In genomic region chr15:87489902-87490301, GRCh38 we compare ENCODE assay signal across 22 cellular contexts.
A peak's percentile ranks its signal among the peaks of the same experiment; 100 is the strongest.
DNase-seq lines count a peak whose midpoint lies in the region; ATAC-seq, FAIRE-seq and TF ChIP-seq lines count a peak whose summit lies in the region.
"Had no signal": no experiment of that assay in that cellular context is flagged by ENCODE, and none has a peak within 500 bp of the region (broad histone marks: within the 10 kb centered on the region; RNA-seq: fewer than 3 reads in every experiment).

No MANE protein-coding gene starts in this region.

- no peak for TF ChIP-seq EP300 in SK-N-SH (IDR thresholded peaks at IDR 0.05; ENCODE audit: borderline replicate concordance in 1 of 2, low read depth in 1 of 2, low read length in 1 of 2)
- no peak for TF ChIP-seq EP300 in H1 (IDR thresholded peaks at IDR 0.05; ENCODE audit: borderline replicate concordance in 1 of 2, low read depth in 2 of 2, low read length in 2 of 2)
- TF ChIP-seq EP300 in neural cell (conservative IDR thresholded peaks at IDR 0.05; ENCODE audit: poor library complexity, severe bottlenecking) = no peak

- no peak overlapping the region for H4K8ac ChIP-seq in H1 (ENCODE audit: extremely low read depth, insufficient read depth, low read length)

- TF ChIP-seq CTCF in SK-N-SH (IDR thresholded peaks at IDR 0.05) (no peak), H1 (IDR thresholded peaks at IDR 0.05; ENCODE audit: control extremely low read depth in 1 of 3, insufficient read depth in 1 of 3, low read depth in 1 of 3, low read length in 3 of 3) (peak in 1 of 3 experiments; percentile 28; a peak in 1 of 4 replicates), neural cell (IDR thresholded peaks at IDR 0.05; ENCODE audit: poor library complexity, severe bottlenecking) (peak; percentile 11)

- DNase-seq in SK-N-SH = no peak
- DNase-seq in NCI-H1694 treated with DMSO at 0.1 percent for 48 hours (lab: John Stamatoyannopoulos, UW) = peak; percentile 50
- no peak for DNase-seq in H1 (ENCODE audit: low read depth in 1 of 2, low spot score in 2 of 2)
- no peak for DNase-seq in HuH-7.5 (ENCODE audit: low spot score)
- DNase-seq in middle frontal gyrus (ENCODE audit: extremely low spot score, low spot score) = no peak
- DNase-seq: CD8-positive, alpha-beta memory T cell; DMS79; KBM-7; NCI-H1105; NCI-H226; NK-92 treated with Interleukin-12 subunit alpha and Interleukin-12 subunit beta, amount 100 ng/mL, for 24 hours; Peyer's patch; Right ventricle myocardium superior; T-helper 1 cell had no signal

- H3K56ac ChIP-seq in H1 (replicated peaks; ENCODE audit: insufficient read length, low read depth, low read length) = no peak overlapping the region

- H3K79me1 ChIP-seq in H1 (ENCODE audit: low read depth, low read length) = no peaks in the 10 kb centered on the region

- no peak overlapping the region for H3K4ac ChIP-seq in H1 (replicated peaks; ENCODE audit: insufficient read length, low read depth, low read length)

- ATAC-seq in SK-N-SH treated with all-trans-retinoic acid at 6 μM for 48 hours (no peak), HG03095 (IDR thresholded peaks at IDR 0.05; ENCODE audit: unreplicated experiment) (no peak)
- ATAC-seq: A549 had no signal

- H2AFZ ChIP-seq in SK-N-SH (ENCODE audit: low read depth) (no peak overlapping the region), H1 (ENCODE audit: low read length) (no peak overlapping the region), neural cell (ENCODE audit: low read depth, low read length) (no peak overlapping the region)

- no peaks in the 10 kb centered on the region for H4K20me1 ChIP-seq in SK-N-SH (ENCODE audit: insufficient read depth)
- H4K20me1 ChIP-seq in H1 (replicated peaks in 1 of 2; ENCODE audit: control insufficient read depth in 1 of 2, insufficient read depth in 2 of 2, low read length in 2 of 2) = no peaks in the 10 kb centered on the region
- H4K20me1 ChIP-seq in neural cell (ENCODE audit: insufficient read depth) = no peaks in the 10 kb centered on the region
- H4K20me1 ChIP-seq: BLaER1 had no signal

- no peak for FAIRE-seq in H1 (lab: Jason Lieb, UNC)
- FAIRE-seq: A549, GM12892, GM18507, H54 had no signal

- H4K5ac ChIP-seq in H1 (ENCODE audit: insufficient read length, low read depth, low read length) = no peak overlapping the region

- no peak overlapping the region for H2BK12ac ChIP-seq in H1 (ENCODE audit: low read depth, low read length)

- no peak overlapping the region for H2BK120ac ChIP-seq in H1 (replicated peaks; ENCODE audit: low read depth, low read length)

- H3K9me3 ChIP-seq in SK-N-SH (no peaks in the 10 kb centered on the region), H1 (ENCODE audit: insufficient read depth in 2 of 2, low read depth in 1 of 2, low read length in 1 of 2) (no peaks in the 10 kb centered on the region), neural cell (ENCODE audit: low read length) (no peaks in the 10 kb centered on the region)
- H3K9me3 ChIP-seq: BLaER1, Peyer's patch had no signal

- CTCF ChIA-PET in SK-N-SH (lab: Yijun Ruan, JAX) = interaction anchor here (1.1 kb wide), 1 partner anchor 11 kb away, joined by 4 read pairs; no protein-coding TSS in a partner anchor
- CTCF ChIA-PET in H1 (lab: Charles Lee; ENCODE audit: partially characterized antibody) = interaction anchor here (1.1 to 1.2 kb wide), 2 partner anchors 11 to 12 kb away, joined by 3 read pairs; no protein-coding TSS in a partner anchor

- H4K91ac ChIP-seq in H1 (replicated peaks; ENCODE audit: insufficient read length, low read length) = no peak overlapping the region

- H3K14ac ChIP-seq in H1 (ENCODE audit: insufficient read length) = no peak overlapping the region

- no peak for TF ChIP-seq POLR2A in H1 (IDR thresholded peaks at IDR 0.05; ENCODE audit: control extremely low read depth in 1 of 2, low read depth in 2 of 2, low read length in 2 of 2)

- TF ChIP-seq RAD21 in SK-N-SH (IDR thresholded peaks at IDR 0.05; ENCODE audit: low read length) (peak; percentile 33), H1 (IDR thresholded peaks at IDR 0.05 in 1 of 2, conservative IDR thresholded peaks at IDR 0.05 in 1 of 2; ENCODE audit: low read depth in 2 of 2, low read length in 2 of 2) (peak; percentile 29 to 48; a peak in 3 of 4 replicates), neural cell (conservative IDR thresholded peaks at IDR 0.05) (no peak)

- POLR2A ChIA-PET in SK-N-SH (lab: Yijun Ruan, JAX) (no interaction called here), H1 (lab: Charles Lee; ENCODE audit: partially characterized antibody) (no interaction called here)

- no peak overlapping the region for H2AK5ac ChIP-seq in H1 (ENCODE audit: low read depth, low read length)

- H3F3A ChIP-seq in SK-N-SH (replicated peaks; ENCODE audit: insufficient read depth) = no peaks in the 10 kb centered on the region
- H3F3A ChIP-seq in neural cell (ENCODE audit: insufficient read depth, low read length, poor library complexity, severe bottlenecking) = no peaks in the 10 kb centered on the region

- H3K36me3 ChIP-seq in SK-N-SH (replicated peaks in 1 of 2; ENCODE audit: control insufficient read depth in 1 of 2, insufficient read depth in 2 of 2, low read length in 1 of 2) (no peaks in the 10 kb centered on the region), H1 (ENCODE audit: control insufficient read depth in 2 of 4, insufficient read depth in 4 of 4, low read length in 3 of 4) (no peaks in the 10 kb centered on the region), neural cell (ENCODE audit: insufficient read depth, low read length) (no peaks in the 10 kb centered on the region)
- H3K36me3 ChIP-seq: BLaER1, Peyer's patch had no signal

- H3K27me3 ChIP-seq in SK-N-SH (ENCODE audit: insufficient read depth) = no peaks in the 10 kb centered on the region
- H3K27me3 ChIP-seq in H1 (replicated peaks in 1 of 4; ENCODE audit: control insufficient read depth in 3 of 4, extremely low read depth in 1 of 4, insufficient read depth in 3 of 4, low read length in 3 of 4) = no peaks in the 10 kb centered on the region
- no peaks in the 10 kb centered on the region for H3K27me3 ChIP-seq in neural cell (ENCODE audit: insufficient read depth, low read depth, low read length)
- H3K27me3 ChIP-seq: BLaER1, Peyer's patch had no signal

- H3K4me3 ChIP-seq in SK-N-SH (ENCODE audit: low read depth in 2 of 2, low read length in 1 of 2) (no peak overlapping the region), H1 (ENCODE audit: extremely low read depth in 1 of 4, insufficient read depth in 2 of 4, low read depth in 3 of 4, low read length in 4 of 4) (no peak overlapping the region), neural cell (ENCODE audit: low read length) (no peak overlapping the region)
- H3K4me3 ChIP-seq: A549, BLaER1, Peyer's patch had no signal

- H3K23ac ChIP-seq in H1 (ENCODE audit: insufficient read length) = no peak overlapping the region

- no peaks in the 10 kb centered on the region for H3K9me2 ChIP-seq in SK-N-SH
- no peaks in the 10 kb centered on the region for H3K9me2 ChIP-seq in neural cell (ENCODE audit: insufficient read depth, low read length)

- H2BK20ac ChIP-seq in H1 (ENCODE audit: low read length) = no peak overlapping the region

- no peak overlapping the region for H3K9ac ChIP-seq in SK-N-SH
- no peak overlapping the region for H3K9ac ChIP-seq in H1 (replicated peaks in 1 of 4; ENCODE audit: extremely low read depth in 1 of 4, low read depth in 3 of 4, low read length in 3 of 4)
- no peak overlapping the region for H3K9ac ChIP-seq in neural cell (ENCODE audit: low read length)
- H3K9ac ChIP-seq: BLaER1 had no signal

- no peaks in the 10 kb centered on the region; a peak in 1 of 4 replicates for H3K4me1 ChIP-seq in SK-N-SH (ENCODE audit: control insufficient read depth in 1 of 2, insufficient read depth in 2 of 2, low read depth in 1 of 2, low read length in 1 of 2)
- no peaks in the 10 kb centered on the region for H3K4me1 ChIP-seq in H1 (replicated peaks in 1 of 4; ENCODE audit: control insufficient read depth in 3 of 4, insufficient read depth in 4 of 4, low read length in 3 of 4)
- H3K4me1 ChIP-seq: A549, BLaER1, Peyer's patch had no signal

- no peak overlapping the region for H2BK5ac ChIP-seq in H1 (ENCODE audit: low read depth, low read length)

- H3K4me2 ChIP-seq in SK-N-SH (no peak overlapping the region), H1 (ENCODE audit: insufficient read depth in 1 of 2, low read depth in 2 of 2, low read length in 2 of 2) (no peak overlapping the region), neural cell (ENCODE audit: low read length) (no peak overlapping the region)
- H3K4me2 ChIP-seq: A549, BLaER1 had no signal

- no peak overlapping the region for H2BK15ac ChIP-seq in H1 (ENCODE audit: low read length)

- H3K18ac ChIP-seq in H1 (ENCODE audit: extremely low read depth, low read length) = no peak overlapping the region

- no peak overlapping the region for H3K27ac ChIP-seq in SK-N-SH (ENCODE audit: low read depth in 2 of 2, low read length in 1 of 2)
- H3K27ac ChIP-seq in H1 (ENCODE audit: low read depth, low read length) = no peak overlapping the region
- no peak overlapping the region for H3K27ac ChIP-seq in neural cell (ENCODE audit: low read length)
- H3K27ac ChIP-seq: A549, BLaER1, Peyer's patch had no signal

- H3K79me2 ChIP-seq in SK-N-SH (ENCODE audit: insufficient read depth) = no peaks in the 10 kb centered on the region
- no peaks in the 10 kb centered on the region for H3K79me2 ChIP-seq in H1 (ENCODE audit: control insufficient read depth in 1 of 2, insufficient read depth in 2 of 2, low read length in 2 of 2)
- no peaks in the 10 kb centered on the region for H3K79me2 ChIP-seq in neural cell (replicated peaks; ENCODE audit: insufficient read depth, low read length)

- 43% methylated on average over 4 of the region's 4 CpGs for WGBS in SK-N-SH (ENCODE audit: low lambda C conversion rate)
- WGBS in H1 (ENCODE audit: extremely low coverage in 1 of 2, insufficient coverage in 1 of 2, insufficient read length in 1 of 2, insufficient replicate concordance in 2 of 2, low coverage in 1 of 2, low lambda C conversion rate in 2 of 2, missing lambda C conversion rate in 1 of 2), 2 experiments = 90% methylated on average over 4 of the region's 4 CpGs; no CpG with 5 or more reads in 1 of the 2 experiments

- no peaks in the 10 kb centered on the region for H3K23me2 ChIP-seq in H1 (ENCODE audit: low read depth, low read length)

TF ChIP-seq in SK-N-SH, 30 proteins besides CTCF, POLR2A, EP300 and RAD21 (continues in another document):
- no peak for TF ChIP-seq NFIC (IDR thresholded peaks at IDR 0.05; ENCODE audit: borderline replicate concordance)

TF ChIP-seq in H1, 55 proteins besides CTCF, POLR2A, EP300 and RAD21 (continues in another document):
- TF ChIP-seq MAFK (IDR thresholded peaks at IDR 0.05; ENCODE audit: low read depth, low read length) = no peak
- TF ChIP-seq EZH2 (IDR thresholded peaks at IDR 0.05; ENCODE audit: low read depth, low read length, severe bottlenecking) = no peak
- TF ChIP-seq SIX5 (IDR thresholded peaks at IDR 0.05; ENCODE audit: low read depth, low read length) = no peak
- TF ChIP-seq GTF2F1 (IDR thresholded peaks at IDR 0.05; ENCODE audit: borderline replicate concordance, low read depth, low read length) = no peak

Comparison
In these comparisons a context has a peak if more than half of its experiments do, and no peak if none do; other contexts are left out.
1. Of the 17 proteins assayed by ChIP-seq in both H1 and SK-N-SH: peak only in H1: none; only in SK-N-SH: none; in both: RAD21; in neither: 15; mixed calls (peak in some experiments, not most) for 1.